1 cellular context compared by ENCODE assay signal in the genomic region with DNA sequence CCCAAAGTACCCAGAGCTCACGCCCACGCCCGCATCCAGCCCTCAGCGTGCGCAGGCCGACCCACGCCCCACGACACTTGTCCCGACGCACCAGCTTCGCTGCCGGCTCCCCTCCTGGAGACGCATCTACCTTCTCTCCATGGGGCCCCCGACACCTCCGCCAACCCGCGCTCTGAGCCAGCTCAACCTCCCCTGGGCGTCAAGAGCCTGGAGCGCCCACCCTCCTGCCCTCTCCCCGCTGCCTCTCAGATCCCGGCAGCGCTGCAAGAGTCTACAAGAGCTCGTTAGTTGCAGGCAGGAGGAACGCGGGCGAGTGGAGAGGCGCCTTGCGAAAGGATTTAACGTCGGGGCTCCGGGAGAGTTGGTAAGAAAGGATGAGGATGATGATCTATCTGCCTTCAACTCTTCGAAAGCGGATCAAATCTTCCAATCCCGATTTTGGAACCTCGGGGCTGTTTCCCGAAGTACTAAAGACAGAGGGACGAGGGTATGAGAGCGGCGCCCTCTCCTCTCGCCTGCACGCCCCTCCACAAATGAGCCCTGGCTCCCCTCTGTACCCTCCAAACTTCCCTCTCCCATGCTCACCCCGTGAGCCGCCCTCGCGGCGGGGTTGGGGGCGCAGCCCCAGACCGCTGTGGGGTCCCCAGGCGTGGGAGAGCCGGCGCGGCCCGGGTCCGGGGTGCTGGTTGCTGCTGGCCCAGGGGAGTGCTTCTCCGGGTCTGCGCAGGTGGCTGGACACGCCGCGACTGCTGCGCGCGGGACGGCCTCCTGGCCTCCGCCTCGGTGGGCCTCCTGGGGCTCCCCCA.
TF ChIP-seq lines count a peak whose summit lies in the region.

No MANE protein-coding gene starts in this region.

TF ChIP-seq in H1, 55 proteins besides CTCF, POLR2A, EP300 and RAD21 (continued from another document):
- TF ChIP-seq, protein P1, sequence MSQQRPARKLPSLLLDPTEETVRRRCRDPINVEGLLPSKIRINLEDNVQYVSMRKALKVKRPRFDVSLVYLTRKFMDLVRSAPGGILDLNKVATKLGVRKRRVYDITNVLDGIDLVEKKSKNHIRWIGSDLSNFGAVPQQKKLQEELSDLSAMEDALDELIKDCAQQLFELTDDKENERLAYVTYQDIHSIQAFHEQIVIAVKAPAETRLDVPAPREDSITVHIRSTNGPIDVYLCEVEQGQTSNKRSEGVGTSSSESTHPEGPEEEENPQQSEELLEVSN (IDR thresholded peaks at IDR 0.05), result peak; percentile 95
